Comparison of ENCODE assay signal across 11 cellular contexts in the genomic region with DNA sequence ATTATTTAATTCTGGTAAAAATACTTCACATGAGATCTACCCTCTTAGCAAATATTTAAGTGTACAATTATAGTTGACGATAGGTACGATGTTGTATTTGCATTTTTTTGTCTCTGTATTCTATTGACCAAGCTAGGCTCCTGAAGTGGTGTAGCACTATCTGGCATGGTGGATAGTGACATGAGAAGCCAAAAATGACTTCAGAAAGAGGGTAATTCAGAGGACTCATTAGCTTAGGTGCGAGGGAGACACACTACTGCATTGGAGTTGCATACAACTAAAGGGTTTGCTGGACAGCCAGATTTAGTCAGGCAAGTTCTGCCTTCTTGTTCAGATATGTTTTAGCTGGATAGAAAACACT. TPM values are rescaled to one million over a fixed set of nuclear protein-coding genes. Genes with fewer than 3 reads are reported as not detected.
DNase-seq lines count a peak whose midpoint lies in the region; ATAC-seq and TF ChIP-seq lines count a peak whose summit lies in the region.
"Had no signal": no experiment of that assay in that cellular context is flagged by ENCODE, and none has a peak within 500 bp of the region (broad histone marks: within the 10 kb centered on the region; RNA-seq: fewer than 3 reads in every experiment).

No MANE protein-coding gene starts in this region.

- intact Hi-C loops in natural killer cell (cut with micrococcal nuclease), result no loop called here

- peaks cover 0 to 7% of the 10 kb centered on the region in 2 donors for H3K4me1 Mint-ChIP-seq in natural killer cell
- H3K4me1 Mint-ChIP-seq: activated CD4-positive, alpha-beta memory T cell treated with anti-CD3 and anti-CD28 coated beads, Interleukin-2, amount 10 ng/mL, durations not matched to agents 7 days and 5 days had no signal

- H3K27me3 Mint-ChIP-seq in natural killer cell (ENCODE audit: low read depth in 2 of 2), result peaks cover 7 to 15% of the 10 kb centered on the region in 2 donors
- H3K27me3 Mint-ChIP-seq: activated naive CD8-positive, alpha-beta T cell treated with anti-CD3 and anti-CD28 coated beads, Interleukin-2, amount 50 U/mL, for 24 hours had no signal

- no peak for TF ChIP-seq CTCF in natural killer cell (IDR thresholded peaks at IDR 0.05)

- peak; percentile 60 for ATAC-seq in GM18517 (IDR thresholded peaks at IDR 0.05; ENCODE audit: unreplicated experiment)
- peak; percentile 54 for ATAC-seq in GM21367 (IDR thresholded peaks at IDR 0.05; ENCODE audit: unreplicated experiment)
- ATAC-seq in HG03025 (IDR thresholded peaks at IDR 0.05; ENCODE audit: low FRiP score, unreplicated experiment), result peak; percentile 76
- ATAC-seq in natural killer cell, result no peak
- ATAC-seq: activated naive CD8-positive, alpha-beta T cell treated with anti-CD3 and anti-CD28 coated beads, Interleukin-2, amount 50 U/mL, for 24 hours had no signal

- H3K9me3 Mint-ChIP-seq in natural killer cell, result peaks cover 0 to 4% of the 10 kb centered on the region in 2 donors

- H3K27ac Mint-ChIP-seq in natural killer cell, result no peak overlapping the region
- H3K27ac Mint-ChIP-seq: activated CD4-positive, alpha-beta memory T cell treated with anti-CD3 and anti-CD28 coated beads, Interleukin-2, amount 10 ng/mL, durations not matched to agents 7 days and 5 days; activated naive CD8-positive, alpha-beta T cell treated with anti-CD3 and anti-CD28 coated beads, Interleukin-2, amount 50 U/mL, for 24 hours had no signal

- DNase-seq in NCI-H146 treated with DMSO at 0.1 percent for 48 hours (lab: John Stamatoyannopoulos, UW; ENCODE audit: unreplicated experiment) (peak; percentile 70), hippocampal formation (lab: John Stamatoyannopoulos, UW) (no peak), NCI-H2227 treated with DMSO at 0.1 percent for 48 hours (lab: John Stamatoyannopoulos, UW) (no peak), ecto neural progenitor cell (ENCODE audit: low spot score) (no peak), natural killer cell (no peak)
- DNase-seq: activated CD4-positive, alpha-beta memory T cell treated with anti-CD3 and anti-CD28 coated beads, Interleukin-2, amount 10 ng/mL, durations not matched to agents 7 days and 5 days; activated naive CD8-positive, alpha-beta T cell treated with anti-CD3 and anti-CD28 coated beads, Interleukin-2, amount 50 U/mL, for 24 hours had no signal

- H3K36me3 Mint-ChIP-seq in natural killer cell, result peaks cover 10% of the 10 kb centered on the region
- H3K36me3 Mint-ChIP-seq: CD14-positive monocyte had no signal

- H3K4me3 Mint-ChIP-seq in natural killer cell, result no peak overlapping the region
- H3K4me3 Mint-ChIP-seq: activated CD4-positive, alpha-beta memory T cell treated with anti-CD3 and anti-CD28 coated beads, Interleukin-2, amount 10 ng/mL, durations not matched to agents 7 days and 5 days; activated naive CD8-positive, alpha-beta T cell treated with anti-CD3 and anti-CD28 coated beads, Interleukin-2, amount 50 U/mL, for 24 hours had no signal

RNA-seq across cellular contexts. Expression of a gene that starts 50.6 kb away (rescaled TPM):
- total RNA-seq in natural killer cell, result 10 to 100 TPM in 2 of 3 donors, 1 to 10 TPM in 1; 8.6 to 11.8 (median 10.8) TPM

Comparison
In these comparisons a context has a peak if more than half of its experiments do, and no peak if none do; other contexts are left out.
1. ATAC-seq: peak in GM18517 (single experiment), GM21367 (single experiment) and HG03025 (single experiment); none in natural killer cell (0 of 3).